Comparison of ENCODE assay signal across 9 cellular contexts in the genomic region with DNA sequence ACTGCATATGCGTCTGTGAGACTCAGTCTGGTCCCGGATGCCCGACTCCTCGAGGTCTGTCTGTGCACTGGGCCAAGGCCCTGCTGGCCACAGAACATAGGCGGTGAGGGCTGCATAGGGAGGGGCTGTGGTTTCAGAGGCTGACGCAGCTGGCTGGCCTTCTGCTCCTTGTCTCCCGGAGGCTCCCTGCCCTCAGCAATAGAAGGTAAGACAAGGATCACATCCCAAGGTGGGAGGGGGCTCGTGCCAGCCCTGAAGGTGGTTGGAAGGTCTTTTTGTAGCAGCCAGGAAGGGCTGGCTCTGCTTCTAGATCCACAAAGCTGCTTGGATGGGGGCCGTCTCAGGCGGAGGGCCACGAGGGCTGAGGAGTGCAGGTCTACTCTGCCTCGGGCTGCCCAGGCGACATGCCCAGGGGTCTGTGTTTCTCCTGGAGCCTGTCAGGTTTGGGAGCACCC.
DNase-seq lines count a peak whose midpoint lies in the region; ATAC-seq lines count a peak whose summit lies in the region.
"Had no signal": no experiment of that assay in that cellular context is flagged by ENCODE, and none has a peak within 500 bp of the region (broad histone marks: within the 10 kb centered on the region; RNA-seq: fewer than 3 reads in every experiment).

No MANE protein-coding gene starts in this region.

- no peaks in the 10 kb centered on the region for H3K36me3 ChIP-seq in MG63
- no peaks in the 10 kb centered on the region for H3K36me3 ChIP-seq in mesenchymal stem cell (ENCODE audit: control insufficient read depth in 1 of 2, insufficient read depth in 2 of 2, low read depth in 1 of 2, low read length in 2 of 2)

- peak overlapping the region in 1 of 2 experiments; percentile 79 for H3K18ac ChIP-seq in mesenchymal stem cell (ENCODE audit: low read depth in 1 of 2, low read length in 2 of 2)

- no peak overlapping the region for H4K8ac ChIP-seq in mesenchymal stem cell (ENCODE audit: low read length)

- H3K14ac ChIP-seq in mesenchymal stem cell (ENCODE audit: low read length in 2 of 2): peak overlapping the region in 1 of 2 experiments; percentile 9

- peak overlapping the region; percentile 45 for H3K27ac ChIP-seq in mesenchymal stem cell (ENCODE audit: low read length, poor library complexity, severe bottlenecking)

- peaks cover 9% of the 10 kb centered on the region for H3K4me1 ChIP-seq in mesenchymal stem cell (ENCODE audit: control insufficient read depth, insufficient read depth, low read depth, low read length)

- peak overlapping the region; percentile 70 for H4K91ac ChIP-seq in mesenchymal stem cell (ENCODE audit: low read length)

- H3K79me1 ChIP-seq in mesenchymal stem cell (replicated peaks; ENCODE audit: low read length, poor library complexity, severe bottlenecking): no peaks in the 10 kb centered on the region

- DNase-seq in AG08395 (ENCODE audit: low spot score) (peak; percentile 90), MG63 (peak; percentile 99), brain pericyte (ENCODE audit: low read depth, low spot score) (peak; percentile 3), mesenchymal stem cell (peak; percentile 85), HUDEP-2 (lab: John Stamatoyannopoulos, UW; ENCODE audit: unreplicated experiment in 76 of 76) (no peak)
- DNase-seq in stimulated activated naive CD4-positive, alpha-beta T cell treated with Interleukin-2 at 50 U/mL for 16 hours (lab: John Stamatoyannopoulos, UW): no peak
- DNase-seq: activated T-cell treated with anti-CD3 and anti-CD28 coated beads, Interleukin-2, amount 50 U/mL, for 48 hours had no signal

- H2AFZ ChIP-seq in mesenchymal stem cell (ENCODE audit: low read depth, low read length): no peak overlapping the region

- H3K4me3 ChIP-seq in MG63 (no peak overlapping the region), mesenchymal stem cell (ENCODE audit: insufficient read depth in 1 of 2, low read depth in 1 of 2, low read length in 2 of 2) (peak overlapping the region in 1 of 2 experiments; percentile 52)

- H2BK5ac ChIP-seq in mesenchymal stem cell (ENCODE audit: low read depth, low read length, poor library complexity, severe bottlenecking): no peak overlapping the region

- H2AK5ac ChIP-seq in mesenchymal stem cell (ENCODE audit: low read length, severe bottlenecking): no peak overlapping the region

- H3K9me3 ChIP-seq in MG63: peaks cover 7% of the 10 kb centered on the region; the same call in 1 of the 2 replicates
- H3K9me3 ChIP-seq in mesenchymal stem cell (ENCODE audit: control insufficient read depth, low read length): no peaks in the 10 kb centered on the region

- H3K4me2 ChIP-seq in mesenchymal stem cell (ENCODE audit: low read length, poor library complexity, severe bottlenecking): no peak overlapping the region

- ATAC-seq in GM19395 (IDR thresholded peaks at IDR 0.05; ENCODE audit: unreplicated experiment) (no peak), GM21381 (IDR thresholded peaks at IDR 0.05; ENCODE audit: unreplicated experiment) (no peak)

- no peak overlapping the region for H3K4ac ChIP-seq in mesenchymal stem cell (ENCODE audit: low read depth in 1 of 2, low read length in 2 of 2)

- H3K27me3 ChIP-seq in MG63 (no peaks in the 10 kb centered on the region), mesenchymal stem cell (ENCODE audit: control insufficient read depth in 1 of 2, insufficient read depth in 1 of 2, low read length in 2 of 2) (peaks cover 0 to 23% of the 10 kb centered on the region in 2 experiments)

- H3K9ac ChIP-seq in mesenchymal stem cell (ENCODE audit: low read length): peak overlapping the region; percentile 61

- no peak overlapping the region for H3K23ac ChIP-seq in mesenchymal stem cell (ENCODE audit: low read length in 2 of 2)

- 52% methylated on average over 13 of the region's 13 CpGs for WGBS in mesenchymal stem cell

- peak overlapping the region in 1 of 2 experiments; percentile 45 for H2BK12ac ChIP-seq in mesenchymal stem cell (ENCODE audit: low read length in 2 of 2)

- H2BK15ac ChIP-seq in mesenchymal stem cell (ENCODE audit: low read depth, poor library complexity, severe bottlenecking): no peak overlapping the region

- no peak overlapping the region for H2BK120ac ChIP-seq in mesenchymal stem cell (ENCODE audit: low read depth, low read length)

Comparison
In these comparisons a context has a peak if more than half of its experiments do, and no peak if none do; other contexts are left out.
1. DNase-seq: peak in AG08395 (single experiment), MG63 (single experiment), brain pericyte (single experiment) and mesenchymal stem cell (single experiment); none in HUDEP-2 (0 of 76) and stimulated activated naive CD4-positive, alpha-beta T cell treated with Interleukin-2 at 50 U/mL for 16 hours (single experiment).